Comparison of ENCODE assay signal across 10 cellular contexts in genomic region chr6:158042245-158042798, GRCh38.
A peak's percentile ranks its signal among the peaks of the same experiment; 100 is the strongest.
DNase-seq lines count a peak whose midpoint lies in the region; ATAC-seq lines count a peak whose summit lies in the region.
"Had no signal": no experiment of that assay in that cellular context is flagged by ENCODE, and none has a peak within 500 bp of the region (broad histone marks: within the 10 kb centered on the region; RNA-seq: fewer than 3 reads in every experiment).

No MANE protein-coding gene starts in this region.

- no peaks in the 10 kb centered on the region for H3K9me3 ChIP-seq in adipocyte (ENCODE audit: control insufficient read depth, low read length)

- H3K4me3 ChIP-seq in adipocyte (ENCODE audit: low read length), result no peak overlapping the region

- H3K27me3 ChIP-seq in adipocyte (replicated peaks; ENCODE audit: control insufficient read depth, insufficient read depth, low read length), result no peaks in the 10 kb centered on the region

- peak; percentile 42 for DNase-seq in GM03348 (ENCODE audit: low spot score)
- DNase-seq in adipocyte (ENCODE audit: low read depth), result peak; percentile 79
- peak; percentile 78 for DNase-seq in Right ventricle myocardium superior
- peak; percentile 71 for DNase-seq in pulmonary artery endothelial cell (ENCODE audit: low read depth, low spot score)
- DNase-seq in T-helper 9 cell, result no peak
- DNase-seq in germinal center (ENCODE audit: low spot score), result no peak
- DNase-seq in OCI-M2 (lab: John Stamatoyannopoulos, UW; ENCODE audit: unreplicated experiment), result no peak
- DNase-seq: SHP77 treated with DMSO at 0.1 percent for 48 hours; stimulated activated CD4-positive, alpha-beta T cell treated with anti-CD3 and anti-CD28 coated beads, Interleukin-2, amount 100 ng/mL, for 48 hours had no signal

- no peaks in the 10 kb centered on the region for H3K36me3 ChIP-seq in adipocyte (ENCODE audit: control insufficient read depth, insufficient read depth, low read length, severe bottlenecking)

- ATAC-seq in Right ventricle myocardium superior (ENCODE audit: poor library complexity), result peak; percentile 66
- ATAC-seq in HG03039 (IDR thresholded peaks at IDR 0.05; ENCODE audit: unreplicated experiment), result no peak

- peaks cover 47% of the 10 kb centered on the region for H3K4me1 ChIP-seq in adipocyte (ENCODE audit: control insufficient read depth, insufficient read depth, low read length)

- intact Hi-C loops in Right ventricle myocardium superior (cut with DNase I), result loop anchor here (5.0 kb wide), 1 partner anchor 60 kb away; the partner anchor contains the start of gene SYNJ2

- peak overlapping the region; percentile 49 for H3K9ac ChIP-seq in adipocyte (ENCODE audit: low read length)

Comparison
In these comparisons a context has a peak if more than half of its experiments do, and no peak if none do; other contexts are left out.
1. DNase-seq: peak in GM03348 (single experiment), adipocyte (single experiment), Right ventricle myocardium superior (single experiment) and pulmonary artery endothelial cell (single experiment); none in T-helper 9 cell (single experiment), germinal center (single experiment) and OCI-M2 (single experiment).